ENCODE assay signal across 20 cellular contexts in genomic region chr5:74506119-74506518, GRCh38.
"Had no signal": no experiment of that assay in that cellular context is flagged by ENCODE, and none has a peak within 500 bp of the region (broad histone marks: within the 10 kb centered on the region; RNA-seq: fewer than 3 reads in every experiment).

No MANE protein-coding gene starts in this region.

- DNase-seq: dermis blood vessel endothelial cell; effector memory CD4-positive, alpha-beta T cell; erythroblast; hypothalamus; immature natural killer cell; left ventricle myocardium superior; lower lobe of right lung; natural killer cell; nucleus accumbens; posterior cingulate gyrus; psoas muscle; right cardiac atrium; sigmoid colon; stimulated activated CD4-positive, alpha-beta T cell treated with anti-CD3 and anti-CD28 coated beads, Interleukin-2, amount 100 ng/mL, for 24 hours; stimulated activated CD4-positive, alpha-beta T cell treated with anti-CD3 and anti-CD28 coated beads, Interleukin-4, amount 100 ng/mL, for 4 hours; thyroid gland had no signal

- H3K4me1 ChIP-seq: lower lobe of right lung, sigmoid colon, suprapubic skin, thyroid gland had no signal

- H2AFZ ChIP-seq: neural progenitor cell had no signal

- H3K4me3 ChIP-seq: coronary artery, lower lobe of right lung, neural progenitor cell, psoas muscle, sigmoid colon, suprapubic skin, thyroid gland had no signal

- H3K9ac ChIP-seq: neural progenitor cell had no signal

- H3K27me3 ChIP-seq: neural progenitor cell, sigmoid colon, suprapubic skin, thyroid gland had no signal

- H3K9me3 ChIP-seq: lower lobe of right lung, psoas muscle, sigmoid colon, suprapubic skin, thyroid gland had no signal

- ATAC-seq: left ventricle myocardium superior; lower lobe of right lung; natural killer cell; psoas muscle; right cardiac atrium; stimulated activated memory B cell treated with anti-CD40 and anti-IgM and Interleukin-4, amounts not matched to agents 10 μg/mL and 1 μg/mL and 100 μg/mL, for 72 hours had no signal

- H3K4me2 ChIP-seq: neural progenitor cell had no signal

- H3K27ac ChIP-seq: coronary artery, lower lobe of right lung, neural progenitor cell, psoas muscle, sigmoid colon, suprapubic skin, thyroid gland had no signal

- H3K36me3 ChIP-seq: lower lobe of right lung, neural progenitor cell, sigmoid colon, suprapubic skin, thyroid gland had no signal
